Comparison of ENCODE assay signal across 8 cellular contexts in genomic region chr20:610130-611046, GRCh38. TPM values are rescaled to one million over a fixed set of nuclear protein-coding genes. Genes with fewer than 3 reads are reported as not detected.
DNase-seq lines count a peak whose midpoint lies in the region; ATAC-seq and TF ChIP-seq lines count a peak whose summit lies in the region.

Gene TCF15, minus strand, starts transcription at chr20:610309. Its CDS starts 72 bp downstream, at chr20:610237.

- TF ChIP-seq EP300 in SK-N-SH (IDR thresholded peaks at IDR 0.05; ENCODE audit: borderline replicate concordance in 1 of 2, low read depth in 1 of 2, low read length in 1 of 2), result no peak
- TF ChIP-seq EP300 in sigmoid colon (IDR thresholded peaks at IDR 0.05), result no peak

- H3K36me3 ChIP-seq in SK-N-SH (replicated peaks in 1 of 2; ENCODE audit: control insufficient read depth in 1 of 2, insufficient read depth in 2 of 2, low read length in 1 of 2) (no peaks in the 10 kb centered on the region), sigmoid colon (no peaks in the 10 kb centered on the region), aorta (ENCODE audit: control insufficient read depth in 1 of 2, insufficient read depth in 2 of 2, low read length in 1 of 2) (no peaks in the 10 kb centered on the region)

- intact Hi-C loops in sigmoid colon (cut with DNase I), result no loop called here
- intact Hi-C loops in aorta (cut with DNase I), result no loop called here

- H3K4me1 ChIP-seq in SK-N-SH (ENCODE audit: control insufficient read depth in 1 of 2, insufficient read depth in 2 of 2, low read depth in 1 of 2, low read length in 1 of 2), result peaks cover 0 to 11% of the 10 kb centered on the region in 2 experiments; a peak in 1 of 4 replicates
- peaks cover 0 to 4% (median 0%) of the 10 kb centered on the region in 4 donors for H3K4me1 ChIP-seq in sigmoid colon
- no peaks in the 10 kb centered on the region for H3K4me1 ChIP-seq in aorta (ENCODE audit: control insufficient read depth in 1 of 2, insufficient read depth in 2 of 2, low read length in 2 of 2)

- no peak within 1 kb of the TSS for H3K4me2 ChIP-seq in SK-N-SH

- H3K4me3 ChIP-seq in SK-N-SH (ENCODE audit: low read depth in 2 of 2, low read length in 1 of 2), result peak within 1 kb of the TSS in 1 of 2 experiments; percentile 39; a peak in 2 of 4 replicates
- peak within 1 kb of the TSS in 3 of 4 donors; percentile 23 to 33 (median 26) for H3K4me3 ChIP-seq in sigmoid colon
- H3K4me3 ChIP-seq in aorta (ENCODE audit: low read length in 2 of 2), result no peak within 1 kb of the TSS

- H3K27me3 ChIP-seq in SK-N-SH (ENCODE audit: insufficient read depth) (peaks cover 39% of the 10 kb centered on the region), sigmoid colon (peaks cover 19 to 66% (median 58%) of the 10 kb centered on the region in 3 donors), aorta (ENCODE audit: control insufficient read depth in 1 of 2, insufficient read depth in 2 of 2, low read length in 1 of 2) (peaks cover 0 to 2% of the 10 kb centered on the region in 2 donors)

- POLR2A ChIA-PET in SK-N-SH (lab: Yijun Ruan, JAX), result no interaction called here

- 35% methylated on average over 35 of the region's 84 CpGs for WGBS in SK-N-SH (ENCODE audit: low lambda C conversion rate)
- 9 to 21% methylated on average over 84 of the region's 84 CpGs for WGBS in sigmoid colon, 2 donors
- WGBS in aorta, 2 donors, result 7 to 10% methylated on average over 57 to 84 of the region's 84 CpGs

- no peaks in the 10 kb centered on the region for H3F3A ChIP-seq in SK-N-SH (replicated peaks; ENCODE audit: insufficient read depth)

- peak within 1 kb of the TSS; percentile 35; the same call in 1 of the 2 replicates for H2AFZ ChIP-seq in SK-N-SH (ENCODE audit: low read depth)

- no peaks in the 10 kb centered on the region for H3K79me2 ChIP-seq in SK-N-SH (ENCODE audit: insufficient read depth)

- no peak within 1 kb of the TSS; a peak in 1 of 4 replicates for H3K27ac ChIP-seq in SK-N-SH (ENCODE audit: low read depth in 2 of 2, low read length in 1 of 2)
- peak within 1 kb of the TSS in 1 of 4 donors; percentile 27 for H3K27ac ChIP-seq in sigmoid colon
- no peak within 1 kb of the TSS for H3K27ac ChIP-seq in aorta (ENCODE audit: low read depth in 1 of 2, low read length in 2 of 2)

- peak; percentile 64 for ATAC-seq in HG03103 (IDR thresholded peaks at IDR 0.05; ENCODE audit: low read depth, unreplicated experiment)
- no peak for ATAC-seq in aorta (ENCODE audit: low FRiP score)

- no peaks in the 10 kb centered on the region for H3K9me2 ChIP-seq in SK-N-SH

- DNase-seq in SK-N-SH (peak; percentile 100), germinal center (ENCODE audit: low spot score) (peak; percentile 74), sigmoid colon (no peak), mucosa of gallbladder (ENCODE audit: low spot score) (no peak), aorta (no peak), activated gamma-delta T cell (lab: John Stamatoyannopoulos, UW) (no peak)
- DNase-seq in activated CD4-positive, CD25-positive, alpha-beta regulatory T cell (lab: John Stamatoyannopoulos, UW), result no peak

- H4K20me1 ChIP-seq in SK-N-SH (ENCODE audit: insufficient read depth), result no peaks in the 10 kb centered on the region

- CTCF ChIA-PET in SK-N-SH (lab: Yijun Ruan, JAX), result interaction anchor here (0.9 to 1.5 kb wide), 4 partner anchors 9 to 129 kb away, joined by 3 to 8 read pairs (median 5); no protein-coding TSS in a partner anchor

- H3K9me3 ChIP-seq in SK-N-SH (no peaks in the 10 kb centered on the region), sigmoid colon (no peaks in the 10 kb centered on the region), aorta (ENCODE audit: control insufficient read depth, low read length) (no peaks in the 10 kb centered on the region)

- no peak for TF ChIP-seq POLR2A in sigmoid colon (IDR thresholded peaks at IDR 0.05)

- no peak within 1 kb of the TSS for H3K9ac ChIP-seq in SK-N-SH

- TF ChIP-seq CTCF in SK-N-SH (IDR thresholded peaks at IDR 0.05), result no peak
- TF ChIP-seq CTCF in sigmoid colon (IDR thresholded peaks at IDR 0.05), result no peak

- TF ChIP-seq RAD21 in SK-N-SH (IDR thresholded peaks at IDR 0.05; ENCODE audit: low read length), result no peak

TF ChIP-seq in SK-N-SH, 30 proteins besides CTCF, POLR2A, EP300 and RAD21:
- TF ChIP-seq IRF3 (IDR thresholded peaks at IDR 0.05; ENCODE audit: low read depth, low read length), result peak; percentile 41; the same call in 1 of the 2 replicates
- TF ChIP-seq JUND (IDR thresholded peaks at IDR 0.05), result no peak
- TF ChIP-seq RFX5 (IDR thresholded peaks at IDR 0.05; ENCODE audit: low read length), result no peak
- peak; percentile 58 for TF ChIP-seq CHD2 (IDR thresholded peaks at IDR 0.05; ENCODE audit: low read length, partially characterized antibody)

RNA-seq across cellular contexts. Expression of gene TCF15, which starts in this region (rescaled TPM):
- polyA plus RNA-seq in SK-N-SH (2012; rRNA removed), result 0.15 TPM in 1 of 2 replicates, not detected in the other
- 0.04 and 0.13 TPM in 2 replicates for polyA plus RNA-seq in SK-N-SH (2012; cell fraction: cytosol; rRNA removed)
- 0.04 TPM in 1 of 2 replicates, not detected in the other for polyA plus RNA-seq in SK-N-SH (2012; cell fraction: nucleus; rRNA removed)
- total RNA-seq in sigmoid colon, result under 1 TPM in 2 of 4 donors, not detected in 2; 0.36 to 0.66 TPM
- under 1 TPM in 1 of 3 donors, not detected in 2; 0.20 TPM for polyA plus RNA-seq in sigmoid colon
- total RNA-seq in mucosa of gallbladder, result 0.37 TPM
- 1 to 10 TPM in 1 of 2 donors, under 1 TPM in 1; 0.58 to 1.0 TPM for total RNA-seq in aorta
- not detected for polyA plus RNA-seq in aorta

Comparison
In these comparisons a context has a peak if more than half of its experiments do, and no peak if none do; other contexts are left out.
1. Peak in DNase-seq in SK-N-SH; RNA of the gene not detected or under 1 TPM.
2. H3K4me3 ChIP-seq: peak in sigmoid colon (3 of 4); none in aorta (0 of 2).